In the genomic region with DNA sequence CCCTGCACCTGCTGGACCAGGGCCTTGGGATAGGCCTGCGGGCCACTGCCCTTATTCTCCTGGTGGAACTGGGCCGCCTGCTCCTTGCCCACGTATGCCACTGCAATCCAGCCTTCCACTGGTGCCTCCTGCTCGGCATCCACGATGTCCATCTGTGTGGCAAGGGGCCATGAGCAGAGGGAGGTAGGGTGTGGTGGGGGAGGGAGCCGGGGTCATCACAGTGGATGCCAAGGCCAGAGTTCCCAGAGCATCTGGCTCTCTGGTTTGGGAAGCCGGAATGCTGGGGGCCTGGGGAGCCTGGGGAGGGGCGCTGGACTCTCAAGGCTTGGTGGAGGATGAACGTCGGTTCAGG, we compare ENCODE assay signal across 8 cellular contexts. TPM values are rescaled to one million over a fixed set of nuclear protein-coding genes. Genes with fewer than 3 reads are reported as not detected.
DNase-seq lines count a peak whose midpoint lies in the region; ATAC-seq and TF ChIP-seq lines count a peak whose summit lies in the region.

No MANE protein-coding gene starts in this region.

- H3K27ac Mint-ChIP-seq in stimulated activated naive CD8-positive, alpha-beta T cell treated with anti-CD3 and anti-CD28 coated beads, Interleukin-15, Interleukin-2, amounts not matched to agents 100 ng/mL and 50 ng/mL, for 24 hours: no peak overlapping the region

- intact Hi-C loops in mammary epithelial cell (cut with micrococcal nuclease): loop anchor here (2.0 kb wide), 2 partner anchors 30 to 60 kb away; a partner anchor contains a TSS
- intact Hi-C loops in mucosa of descending colon (cut with DNase I, micrococcal nuclease): no loop called here
- intact Hi-C loops in aorta (cut with DNase I): loop anchor here (2.0 kb wide), 4 partner anchors 30 to 278 kb away; a partner anchor contains a TSS

- no peaks in the 10 kb centered on the region for H3K9me3 Mint-ChIP-seq in stimulated activated naive CD8-positive, alpha-beta T cell treated with anti-CD3 and anti-CD28 coated beads, Interleukin-15, Interleukin-2, amounts not matched to agents 100 ng/mL and 50 ng/mL, for 24 hours

- H3K79me2 ChIP-seq in mammary epithelial cell (ENCODE audit: insufficient read depth, low read length): no peaks in the 10 kb centered on the region

- peak overlapping the region; percentile 86 for H3K4me2 ChIP-seq in mammary epithelial cell (ENCODE audit: insufficient read depth, low read depth, low read length)

- H3K9me3 ChIP-seq in mammary epithelial cell (replicated peaks; ENCODE audit: insufficient read depth, low read length): no peaks in the 10 kb centered on the region
- H3K9me3 ChIP-seq in mucosa of descending colon: no peaks in the 10 kb centered on the region
- H3K9me3 ChIP-seq in aorta (ENCODE audit: control insufficient read depth, low read length): no peaks in the 10 kb centered on the region

- H3K9ac ChIP-seq in mammary epithelial cell (ENCODE audit: insufficient read depth, low read length): no peak overlapping the region

- H3K27me3 ChIP-seq in mammary epithelial cell (ENCODE audit: insufficient read depth, low read length) (no peaks in the 10 kb centered on the region), aorta (ENCODE audit: control insufficient read depth in 1 of 2, insufficient read depth in 2 of 2, low read length in 1 of 2) (no peaks in the 10 kb centered on the region)

- no peaks in the 10 kb centered on the region for H3K36me3 ChIP-seq in mammary epithelial cell (ENCODE audit: insufficient read depth, low read length)
- no peaks in the 10 kb centered on the region for H3K36me3 ChIP-seq in mucosa of descending colon (ENCODE audit: low read depth)
- no peaks in the 10 kb centered on the region for H3K36me3 ChIP-seq in aorta (ENCODE audit: control insufficient read depth in 1 of 2, insufficient read depth in 2 of 2, low read length in 1 of 2)

- no peaks in the 10 kb centered on the region for H4K20me1 ChIP-seq in mammary epithelial cell (ENCODE audit: insufficient read depth, low read length)

- H3K4me3 Mint-ChIP-seq in stimulated activated naive CD8-positive, alpha-beta T cell treated with anti-CD3 and anti-CD28 coated beads, Interleukin-15, Interleukin-2, amounts not matched to agents 100 ng/mL and 50 ng/mL, for 24 hours: peak overlapping the region; percentile 82

- H2AFZ ChIP-seq in mammary epithelial cell (ENCODE audit: low read depth, low read length): peak overlapping the region; percentile 82

- no peak for DNase-seq in stimulated activated naive CD8-positive, alpha-beta T cell treated with anti-CD3 and anti-CD28 coated beads, Interleukin-15, Interleukin-2, amounts not matched to agents 100 U/mL and 50 U/mL, for 24 hours
- DNase-seq in mammary epithelial cell (no peak), mucosa of descending colon (no peak), aorta (peak in 1 of 2 donors; percentile 54), NCI-H1105 treated with DMSO at 0.1 percent for 48 hours (lab: John Stamatoyannopoulos, UW) (no peak), NCI-H2227 treated with DMSO at 0.1 percent for 48 hours (lab: John Stamatoyannopoulos, UW) (no peak)

- in situ Hi-C loops in mammary epithelial cell (cut with MboI; ENCODE audit: low sequenced_read_pairs in 2 of 2): loop anchor here (5.0 to 25.0 kb wide), 4 partner anchors 102 to 282 kb away; a partner anchor contains a TSS

- H3K36me3 Mint-ChIP-seq in stimulated activated naive CD8-positive, alpha-beta T cell treated with anti-CD3 and anti-CD28 coated beads, Interleukin-15, Interleukin-2, amounts not matched to agents 100 ng/mL and 50 ng/mL, for 24 hours (ENCODE audit: low read depth): no peaks in the 10 kb centered on the region

- H3K4me3 ChIP-seq in mammary epithelial cell (replicated peaks in 1 of 3; ENCODE audit: insufficient read depth in 1 of 3, low read depth in 2 of 3, low read length in 3 of 3): peak overlapping the region; percentile 46 to 79 (median 61)
- peak overlapping the region; percentile 32 for H3K4me3 ChIP-seq in mucosa of descending colon
- H3K4me3 ChIP-seq in aorta (ENCODE audit: low read length in 2 of 2): peak overlapping the region; percentile 56 to 88

- no TSS peak for BruUV-seq in mammary epithelial cell (replicated peaks; lab: Mats Ljungman, UMichigan)

- no peak for ATAC-seq in stimulated activated naive CD8-positive, alpha-beta T cell treated with anti-CD3 and anti-CD28 coated beads, Interleukin-15, Interleukin-2, amounts not matched to agents 100 U/mL and 50 U/mL, for 24 hours
- ATAC-seq in mucosa of descending colon (no peak), aorta (ENCODE audit: low FRiP score) (peak; percentile 4), GM18505 (IDR thresholded peaks at IDR 0.05; ENCODE audit: unreplicated experiment) (no peak)

- TF ChIP-seq CTCF in mammary epithelial cell (conservative IDR thresholded peaks at IDR 0.05 in 1 of 2, IDR thresholded peaks at IDR 0.05 in 1 of 2; ENCODE audit: extremely low read depth in 1 of 2, insufficient read depth in 1 of 2, low read depth in 1 of 2, low read length in 2 of 2) (no peak), mucosa of descending colon (IDR thresholded peaks at IDR 0.05) (no peak)

- peaks cover 30% of the 10 kb centered on the region for H3K4me1 Mint-ChIP-seq in stimulated activated naive CD8-positive, alpha-beta T cell treated with anti-CD3 and anti-CD28 coated beads, Interleukin-15, Interleukin-2, amounts not matched to agents 100 ng/mL and 50 ng/mL, for 24 hours (ENCODE audit: low read depth)

- H3K27ac ChIP-seq in mammary epithelial cell (ENCODE audit: insufficient read depth, low read depth, low read length) (no peak overlapping the region), aorta (ENCODE audit: low read depth in 1 of 2, low read length in 2 of 2) (no peak overlapping the region)

- no peak for TF ChIP-seq POLR2A in GM18505 (IDR thresholded peaks at IDR 0.05; ENCODE audit: borderline replicate concordance, extremely low read depth, insufficient read depth, insufficient read length)

- dilution Hi-C loops in mammary epithelial cell (cut with HindIII; ENCODE audit: low sequenced_read_pairs): no loop called here

- CTCF ChIA-PET in mammary epithelial cell (lab: Charles Lee; ENCODE audit: low non-redundant PET): no interaction called here

- 31% methylated on average over 6 of the region's 10 CpGs for WGBS in mammary epithelial cell (ENCODE audit: low coverage, missing lambda C conversion rate)
- WGBS in aorta, 2 donors: 20 to 22% methylated on average over 10 of the region's 10 CpGs

- H3K4me1 ChIP-seq in mammary epithelial cell (ENCODE audit: insufficient read depth, low read length): peaks cover 11% of the 10 kb centered on the region
- H3K4me1 ChIP-seq in mucosa of descending colon (ENCODE audit: low read depth): peaks cover 11% of the 10 kb centered on the region
- no peaks in the 10 kb centered on the region for H3K4me1 ChIP-seq in aorta (ENCODE audit: control insufficient read depth in 1 of 2, insufficient read depth in 2 of 2, low read length in 2 of 2)

- H3K27me3 Mint-ChIP-seq in stimulated activated naive CD8-positive, alpha-beta T cell treated with anti-CD3 and anti-CD28 coated beads, Interleukin-15, Interleukin-2, amounts not matched to agents 100 ng/mL and 50 ng/mL, for 24 hours: no peaks in the 10 kb centered on the region

RNA-seq across cellular contexts. Expression of a gene that starts 0.6 kb away (rescaled TPM):
- total RNA-seq in mammary epithelial cell (10 to 100 TPM; 21.6 to 22.0 TPM), mucosa of descending colon (10 to 100 TPM in 1 of 3 donors, 1 to 10 TPM in 2; 9.0 to 14.2 (median 9.1) TPM), aorta (10 to 100 TPM; 15.6 to 20.9 TPM)
- polyA plus RNA-seq in mammary epithelial cell (5.0 TPM), aorta (10 to 100 TPM in 1 of 2 donors, 1 to 10 TPM in 1; 4.5 to 22.6 TPM)
- polyA minus RNA-seq in mammary epithelial cell: 46.1 TPM

RNA-seq across cellular contexts. Expression of a gene that starts 10.2 kb away (rescaled TPM):
- total RNA-seq in mammary epithelial cell (100 to 1,000 TPM; 171 to 266 TPM), mucosa of descending colon (1 to 10 TPM in 2 of 3 donors, under 1 TPM in 1; 0.67 to 4.0 (median 2.5) TPM), aorta (10 to 100 TPM; 11.8 to 14.7 TPM)
- polyA plus RNA-seq in mammary epithelial cell (168 TPM), aorta (10 to 100 TPM; 12.6 to 13.3 TPM)
- polyA minus RNA-seq in mammary epithelial cell: 208 TPM

RNA-seq across cellular contexts. Expression of a gene that starts 29.8 kb away (rescaled TPM):
- total RNA-seq in mammary epithelial cell (1 to 10 TPM; 1.9 to 3.2 TPM), mucosa of descending colon (1 to 10 TPM; 1.6 to 2.2 (median 1.8) TPM), aorta (1 to 10 TPM in 1 of 2 donors, under 1 TPM in 1; 0.87 to 2.4 TPM)
- polyA plus RNA-seq in mammary epithelial cell (1.6 TPM), aorta (1 to 10 TPM; 1.0 to 3.6 TPM)
- 1.9 TPM for polyA minus RNA-seq in mammary epithelial cell

RNA-seq across cellular contexts. Expression of a gene that starts 29.9 kb away (rescaled TPM):
- 100 to 1,000 TPM in 1 of 2 donors, 10 to 100 TPM in 1; 45.0 to 163 TPM for total RNA-seq in mammary epithelial cell
- polyA plus RNA-seq in mammary epithelial cell: 45.2 TPM
- 645 TPM for polyA minus RNA-seq in mammary epithelial cell
- total RNA-seq in mucosa of descending colon: 100 to 1,000 TPM; 133 to 152 (median 151) TPM
- total RNA-seq in aorta: 100 to 1,000 TPM; 112 to 116 TPM
- polyA plus RNA-seq in aorta: 10 to 100 TPM; 13.6 to 23.8 TPM

RNA-seq across cellular contexts. Expression of a gene that starts 39.0 kb away (rescaled TPM):
- total RNA-seq in mammary epithelial cell (1 to 10 TPM; 1.5 to 6.9 TPM), mucosa of descending colon (10 to 100 TPM; 14.0 to 26.0 (median 25.3) TPM), aorta (1 to 10 TPM; 4.1 to 4.4 TPM)
- polyA plus RNA-seq in mammary epithelial cell (14.3 TPM), aorta (1 to 10 TPM; 4.0 to 6.8 TPM)
- polyA minus RNA-seq in mammary epithelial cell: not detected

Comparison
In these comparisons a context has a peak if more than half of its experiments do, and no peak if none do; other contexts are left out.
1. RNA of a gene that starts 10.2 kb away (total RNA-seq): 171 to 266 TPM in mammary epithelial cell; 11.8 to 14.7 TPM in aorta and 0.67 to 4.0 TPM in mucosa of descending colon; every median in the first group is over 10 times any median in the second.
2. intact Hi-C loops: an anchor here in mammary epithelial cell (2.0 kb wide) and aorta (2.0 kb wide); none called in mucosa of descending colon.
3. Peak in every context shown above with its lines, with median percentiles within 50 percentile points of each other: H3K4me3 ChIP-seq.